In the genomic region with DNA sequence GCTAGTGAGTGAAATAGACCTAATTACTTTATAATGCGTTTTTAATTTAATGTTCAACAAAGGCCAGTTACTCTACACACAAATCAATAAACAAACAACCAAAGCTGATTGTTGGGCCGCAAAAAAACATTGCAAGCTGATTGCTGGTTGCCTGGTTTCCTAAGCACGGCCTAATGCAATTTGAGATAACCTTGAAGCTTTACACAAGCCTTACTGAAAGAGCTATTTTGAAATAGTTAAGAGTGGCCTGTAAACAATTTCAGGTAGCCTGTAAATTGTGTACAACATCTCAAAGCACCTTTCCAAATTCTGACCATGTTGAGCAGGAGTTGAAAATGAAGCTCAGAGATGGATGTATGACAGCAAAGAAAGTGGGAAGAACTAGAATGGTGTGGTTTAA, we compare ENCODE assay signal across 8 cellular contexts. TPM values are rescaled to one million over a fixed set of nuclear protein-coding genes. Genes with fewer than 3 reads are reported as not detected.
"Had no signal": no experiment of that assay in that cellular context is flagged by ENCODE, and none has a peak within 500 bp of the region (broad histone marks: within the 10 kb centered on the region; RNA-seq: fewer than 3 reads in every experiment).

No MANE protein-coding gene starts in this region.

- H3K9me3 Mint-ChIP-seq: GM23338 had no signal

- FAIRE-seq: H1, H54, HTR-8/SVneo had no signal

- H3K4me1 Mint-ChIP-seq: GM23338, H9, IgD-negative memory B cell had no signal

- H3K27ac Mint-ChIP-seq: GM23338, H9, IgD-negative memory B cell had no signal

- H3K27me3 Mint-ChIP-seq: IgD-negative memory B cell had no signal

- ATAC-seq: GM23338 had no signal

- H3K4me2 ChIP-seq: GM23338 had no signal

- H3K4me3 Mint-ChIP-seq: GM23338, H9, IgD-negative memory B cell had no signal

- H3K4me3 ChIP-seq: GM23338 had no signal

- H3K36me3 Mint-ChIP-seq: IgD-negative memory B cell had no signal

- DNase-seq: H9, HCEC 1CT had no signal

- H2AFZ ChIP-seq: GM23338 had no signal

RNA-seq across cellular contexts. Expression of a gene that starts 17.5 kb away (rescaled TPM):
- total RNA-seq: GM23338, H1, H9, HT-29 had no signal
- polyA plus RNA-seq: GM23338, H1, IgD-negative memory B cell had no signal
